In genomic region chr15:34433956-34434626, GRCh38 we compare ENCODE assay signal across 7 cellular contexts. TPM values are rescaled to one million over a fixed set of nuclear protein-coding genes. Genes with fewer than 3 reads are reported as not detected.
A peak's percentile ranks its signal among the peaks of the same experiment; 100 is the strongest.
DNase-seq lines count a peak whose midpoint lies in the region; ATAC-seq and TF ChIP-seq lines count a peak whose summit lies in the region.
"Not testable (repeated sequence)": the region's sequence is repeated elsewhere in the genome, so short reads cannot be mapped to it uniquely, and the experiment has no call there.

No MANE protein-coding gene starts in this region.

- in situ Hi-C loops in G401 (cut with HindIII; ENCODE audit: low sequenced_read_pairs), result not testable (repeated sequence)

- WGBS in heart right ventricle, 2 donors, result 64 to 76% methylated on average over 9 to 11 of the region's 11 CpGs

- not testable (repeated sequence) for ATAC-seq in T-helper 17 cell; activated naive CD8-positive, alpha-beta T cell treated with anti-CD3 and anti-CD28 coated beads, Interleukin-2, amount 10 ng/mL, durations not matched to agents 7 days and 5 days (ENCODE audit: low read depth); natural killer cell
- ATAC-seq in heart right ventricle, result peak; percentile 65 to 91 (median 73)

- not testable (repeated sequence) for H3K4me3 ChIP-seq in heart right ventricle

- H3K27me3 Mint-ChIP-seq in T-helper 17 cell; activated naive CD8-positive, alpha-beta T cell treated with anti-CD3 and anti-CD28 coated beads, Interleukin-2, amount 10 ng/mL, durations not matched to agents 7 days and 5 days; natural killer cell (ENCODE audit: low read depth in 2 of 2): not testable (repeated sequence)

- H3K27ac Mint-ChIP-seq in T-helper 17 cell, result peak overlapping the region; percentile 75
- H3K27ac Mint-ChIP-seq in activated naive CD8-positive, alpha-beta T cell treated with anti-CD3 and anti-CD28 coated beads, Interleukin-2, amount 10 ng/mL, durations not matched to agents 7 days and 5 days, result peak overlapping the region; percentile 38
- H3K27ac Mint-ChIP-seq in natural killer cell, result not testable (repeated sequence)

- peaks cover 0 to 14% (median 0%) of the 10 kb centered on the region in 9 donors for H3K36me3 ChIP-seq in heart right ventricle

- not testable (repeated sequence) for H3K36me3 Mint-ChIP-seq in T-helper 17 cell (ENCODE audit: low read depth); natural killer cell
- H3K36me3 Mint-ChIP-seq in activated naive CD8-positive, alpha-beta T cell treated with anti-CD3 and anti-CD28 coated beads, Interleukin-2, amount 10 ng/mL, durations not matched to agents 7 days and 5 days, result peaks cover 31% of the 10 kb centered on the region

- H3K27ac ChIP-seq in heart right ventricle, result peak overlapping the region in 1 of 10 donors; percentile 61

- H3K9me3 ChIP-seq in T-helper 17 cell (ENCODE audit: control insufficient read depth, low read length, poor library complexity, severe bottlenecking); heart right ventricle: not testable (repeated sequence)

- peaks cover 0 to 22% (median 6%) of the 10 kb centered on the region in 9 donors for H3K4me1 ChIP-seq in heart right ventricle

- peak; percentile 83 for DNase-seq in G401 (ENCODE audit: low spot score)
- DNase-seq in T-helper 17 cell; activated naive CD8-positive, alpha-beta T cell treated with anti-CD3 and anti-CD28 coated beads, Interleukin-2, amount 10 ng/mL, durations not matched to agents 7 days and 5 days; natural killer cell: not testable (repeated sequence)
- DNase-seq in cerebellar nuclear complex (lab: John Stamatoyannopoulos, UW), result peak; percentile 41 to 49
- peak; percentile 19 to 53 for DNase-seq in heart right ventricle
- DNase-seq in posterior cingulate gyrus, result peak in 6 of 10 donors; percentile 36 to 91 (median 50)

- TF ChIP-seq CTCF in heart right ventricle (IDR thresholded peaks at IDR 0.05); natural killer cell (IDR thresholded peaks at IDR 0.05): not testable (repeated sequence)

- not testable (repeated sequence) for H3K9me3 Mint-ChIP-seq in activated naive CD8-positive, alpha-beta T cell treated with anti-CD3 and anti-CD28 coated beads, Interleukin-2, amount 10 ng/mL, durations not matched to agents 7 days and 5 days; natural killer cell

- peaks cover 35% of the 10 kb centered on the region for H3K4me1 Mint-ChIP-seq in T-helper 17 cell
- H3K4me1 Mint-ChIP-seq in activated naive CD8-positive, alpha-beta T cell treated with anti-CD3 and anti-CD28 coated beads, Interleukin-2, amount 10 ng/mL, durations not matched to agents 7 days and 5 days, result peaks cover 27% of the 10 kb centered on the region
- H3K4me1 Mint-ChIP-seq in natural killer cell, result peaks cover 20 to 22% of the 10 kb centered on the region in 2 donors

- intact Hi-C loops in heart right ventricle (cut with DNase I), result loop anchor here in 1 of 10 donors (10.0 kb wide), 1 partner anchor 71 kb away; no protein-coding TSS in a partner anchor
- intact Hi-C loops in natural killer cell (cut with micrococcal nuclease); posterior cingulate gyrus (cut with DNase I): not testable (repeated sequence)

- H3K27me3 ChIP-seq in heart right ventricle, result peaks cover 0 to 31% (median 0%) of the 10 kb centered on the region in 7 donors

- POLR2A ChIA-PET in activated naive CD8-positive, alpha-beta T cell treated with anti-CD3 and anti-CD28 coated beads, Interleukin-2, amount 10 ng/mL, durations not matched to agents 7 days and 5 days (lab: Charles Lee), result not testable (repeated sequence)

- H3K4me3 Mint-ChIP-seq in T-helper 17 cell; activated naive CD8-positive, alpha-beta T cell treated with anti-CD3 and anti-CD28 coated beads, Interleukin-2, amount 10 ng/mL, durations not matched to agents 7 days and 5 days: not testable (repeated sequence)
- H3K4me3 Mint-ChIP-seq in natural killer cell, result peak overlapping the region; percentile 46

RNA-seq across cellular contexts. Expression of gene GOLGA8A, which starts 3.5 kb away (rescaled TPM):
- 25.1 and 26.8 TPM in 2 replicates for total RNA-seq in G401 (2014; rRNA removed; shearing (Covaris generic))
- total RNA-seq in T-helper 17 cell (100 to 1,000 TPM; 210 to 223 TPM), heart right ventricle (10 to 100 TPM in 7 of 10 donors, 1 to 10 TPM in 3; 7.6 to 20.5 (median 11.5) TPM), natural killer cell (100 to 1,000 TPM; 174 to 265 (median 201) TPM)
- 100 to 1,000 TPM; 307 to 311 TPM for total RNA-seq in activated naive CD8-positive, alpha-beta T cell treated with anti-CD3 and anti-CD28 coated beads, Interleukin-2, amount 10 ng/mL, durations not matched to agents 7 days and 5 days
- polyA plus RNA-seq in heart right ventricle, result 10 to 100 TPM in 1 of 2 donors, 1 to 10 TPM in 1; 4.4 to 67.0 TPM
